ENCODE assay signal across 16 cellular contexts in the genomic region with DNA sequence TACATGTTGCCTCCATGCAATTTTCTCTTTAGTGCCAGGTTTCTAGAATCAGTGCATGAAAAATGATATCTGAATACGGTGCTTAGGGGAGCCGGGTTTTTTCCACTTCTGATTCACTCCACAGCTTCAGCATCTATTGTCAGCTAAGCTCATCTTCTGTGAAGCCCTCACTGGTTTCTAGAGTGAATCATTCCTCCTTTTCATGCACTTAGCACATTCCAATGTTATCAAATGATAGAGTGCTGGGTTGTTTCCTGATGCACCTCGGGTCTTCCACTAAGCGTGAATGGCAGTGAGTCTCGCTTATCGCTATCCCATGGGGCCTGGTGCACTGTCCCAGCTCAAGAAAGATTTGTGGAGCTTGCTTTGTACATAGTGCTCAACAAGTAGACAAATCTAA.
A peak's percentile ranks its signal among the peaks of the same experiment; 100 is the strongest.
DNase-seq lines count a peak whose midpoint lies in the region; ATAC-seq, FAIRE-seq and TF ChIP-seq lines count a peak whose summit lies in the region.
"Had no signal": no experiment of that assay in that cellular context is flagged by ENCODE, and none has a peak within 500 bp of the region (broad histone marks: within the 10 kb centered on the region; RNA-seq: fewer than 3 reads in every experiment).

No MANE protein-coding gene starts in this region.

- H3K27me3 Mint-ChIP-seq in endodermal cell (ENCODE audit: insufficient read depth), result no peaks in the 10 kb centered on the region

- H3K27ac ChIP-seq in endodermal cell (ENCODE audit: low read depth, low read length), result no peak overlapping the region
- H3K27ac ChIP-seq in mesodermal cell (ENCODE audit: low read depth, low read length, severe bottlenecking), result peak overlapping the region; percentile 70
- no peak overlapping the region for H3K27ac ChIP-seq in small intestine (ENCODE audit: low read depth in 1 of 2, low read length in 1 of 2)
- H3K27ac ChIP-seq: pancreas, SK-N-MC, suprapubic skin had no signal

- H3K36me3 Mint-ChIP-seq in endodermal cell (ENCODE audit: low read depth), result no peaks in the 10 kb centered on the region

- H3K36me3 ChIP-seq in endodermal cell (ENCODE audit: control insufficient read depth, insufficient read depth, low read length), result no peaks in the 10 kb centered on the region
- H3K36me3 ChIP-seq in mesodermal cell (ENCODE audit: control insufficient read depth, insufficient read depth, low read length), result no peaks in the 10 kb centered on the region
- H3K36me3 ChIP-seq in small intestine (ENCODE audit: control insufficient read depth in 2 of 2, insufficient read depth in 2 of 2, low read length in 2 of 2), result no peaks in the 10 kb centered on the region
- H3K36me3 ChIP-seq: pancreas, suprapubic skin had no signal

- no peak for FAIRE-seq in small intestine (lab: Jason Lieb, UNC)
- FAIRE-seq: pancreas had no signal

- peaks cover 25% of the 10 kb centered on the region for H3K4me1 Mint-ChIP-seq in endodermal cell

- H3K9me3 ChIP-seq in endodermal cell (ENCODE audit: control insufficient read depth, low read length), result peaks cover 7% of the 10 kb centered on the region
- no peaks in the 10 kb centered on the region for H3K9me3 ChIP-seq in mesodermal cell (ENCODE audit: control insufficient read depth, low read length)
- no peaks in the 10 kb centered on the region for H3K9me3 ChIP-seq in small intestine (ENCODE audit: control insufficient read depth, low read depth)
- H3K9me3 ChIP-seq: pancreas, suprapubic skin had no signal

- H3K4me1 ChIP-seq in endodermal cell (ENCODE audit: control insufficient read depth, insufficient read depth, low read length) (peaks cover 14% of the 10 kb centered on the region), mesodermal cell (ENCODE audit: control insufficient read depth, insufficient read depth, low read length, poor library complexity, severe bottlenecking) (peaks cover 53% of the 10 kb centered on the region), small intestine (ENCODE audit: control insufficient read depth in 2 of 2, insufficient read depth in 1 of 2, low read depth in 1 of 2, low read length in 1 of 2) (peaks cover 9 to 12% of the 10 kb centered on the region in 2 donors)

- H3K4me3 Mint-ChIP-seq in endodermal cell, result no peak overlapping the region
- H3K4me3 Mint-ChIP-seq: activated T-helper 1 cell treated with anti-CD3 and anti-CD28 coated beads, Interleukin-12 subunit alpha, Interleukin-12 subunit beta, Interleukin-2, Interleukin-4 antibody, amounts not matched to agents 30 ng/mL and 10 ng/mL and 1 ng/mL, durations not matched to agents 14 hours and 24 hours and 36 hours had no signal

- no peak overlapping the region for H3K9ac ChIP-seq in endodermal cell (ENCODE audit: extremely low read depth, low read length, poor library complexity, severe bottlenecking)

- DNase-seq in ELR (ENCODE audit: low read depth) (peak; percentile 70), NCI-H69 (lab: John Stamatoyannopoulos, UW) (peak; percentile 62), endodermal cell (no peak), small intestine (no peak)
- DNase-seq in activated CD4-positive, alpha-beta T cell treated with anti-CD3 and anti-CD28 coated beads, Interleukin-2, amount 50 U/mL, for 4 hours, result no peak
- DNase-seq: activated CD4-positive, CD25-positive, alpha-beta regulatory T cell treated with anti-CD3 and anti-CD28 coated beads, Interleukin-2, amount 50 U/mL, for 72 hours; AML-193; NCI-H1105 treated with DMSO at 0.1 percent for 48 hours; T-helper 9 cell had no signal

- H3K4me3 ChIP-seq in endodermal cell (ENCODE audit: low read length) (no peak overlapping the region), mesodermal cell (ENCODE audit: extremely low read depth, insufficient read depth, low read length, poor library complexity, severe bottlenecking) (no peak overlapping the region), small intestine (ENCODE audit: low read depth in 1 of 2, low read length in 2 of 2) (no peak overlapping the region)
- H3K4me3 ChIP-seq: pancreas, SK-N-MC, suprapubic skin had no signal

- 66 to 70% methylated on average over 5 to 6 of the region's 6 CpGs for WGBS in endodermal cell (ENCODE audit: insufficient coverage in 1 of 2, insufficient read length in 1 of 2), 2 experiments
- 51 to 88% methylated on average over 1 to 4 of the region's 6 CpGs for WGBS in mesodermal cell (ENCODE audit: insufficient coverage in 2 of 2), 2 experiments
- 74 to 87% (median 78%) methylated on average over 6 of the region's 6 CpGs for WGBS in small intestine, 3 donors

- no peaks in the 10 kb centered on the region for H3K27me3 ChIP-seq in endodermal cell (ENCODE audit: control insufficient read depth, insufficient read depth, low read length, poor library complexity, severe bottlenecking)
- H3K27me3 ChIP-seq in small intestine (ENCODE audit: control insufficient read depth in 2 of 2, insufficient read depth in 2 of 2, low read length in 2 of 2), result no peaks in the 10 kb centered on the region
- H3K27me3 ChIP-seq: pancreas, suprapubic skin had no signal

- no peak for TF ChIP-seq CTCF in endodermal cell (conservative IDR thresholded peaks at IDR 0.05)

- H3K27ac Mint-ChIP-seq in endodermal cell, result peak overlapping the region; percentile 33
- H3K27ac Mint-ChIP-seq: activated T-helper 1 cell treated with anti-CD3 and anti-CD28 coated beads, Interleukin-12 subunit alpha, Interleukin-12 subunit beta, Interleukin-2, Interleukin-4 antibody, amounts not matched to agents 30 ng/mL and 10 ng/mL and 1 ng/mL, durations not matched to agents 14 hours and 24 hours and 36 hours had no signal

- no peaks in the 10 kb centered on the region for H3K9me3 Mint-ChIP-seq in endodermal cell
- H3K9me3 Mint-ChIP-seq: activated T-helper 1 cell treated with anti-CD3 and anti-CD28 coated beads, Interleukin-12 subunit alpha, Interleukin-12 subunit beta, Interleukin-2, Interleukin-4 antibody, amounts not matched to agents 30 ng/mL and 10 ng/mL and 1 ng/mL, durations not matched to agents 14 hours and 24 hours and 36 hours had no signal

- ATAC-seq in HG02759 (IDR thresholded peaks at IDR 0.05; ENCODE audit: unreplicated experiment), result no peak
- no peak for ATAC-seq in HG03460 (IDR thresholded peaks at IDR 0.05; ENCODE audit: unreplicated experiment)
- ATAC-seq: pancreas had no signal

Comparison
In these comparisons a context has a peak if more than half of its experiments do, and no peak if none do; other contexts are left out.
1. DNase-seq: peak in ELR (single experiment) and NCI-H69 (single experiment); none in endodermal cell (single experiment), activated CD4-positive, alpha-beta T cell treated with anti-CD3 and anti-CD28 coated beads, Interleukin-2, amount 50 U/mL, for 4 hours (0 of 2) and small intestine (single experiment).